29 cellular contexts compared by ENCODE assay signal in genomic region chr3:142777927-142778326, GRCh38. TPM values are rescaled to one million over a fixed set of nuclear protein-coding genes. Genes with fewer than 3 reads are reported as not detected.
DNase-seq lines count a peak whose midpoint lies in the region; ATAC-seq and TF ChIP-seq lines count a peak whose summit lies in the region.
"Had no signal": no experiment of that assay in that cellular context is flagged by ENCODE, and none has a peak within 500 bp of the region (broad histone marks: within the 10 kb centered on the region; RNA-seq: fewer than 3 reads in every experiment).

No MANE protein-coding gene starts in this region.

- no peaks in the 10 kb centered on the region for H3K36me3 Mint-ChIP-seq in endodermal cell (ENCODE audit: low read depth)

- H3K4me1 ChIP-seq in endodermal cell (ENCODE audit: control insufficient read depth, insufficient read depth, low read length), result no peaks in the 10 kb centered on the region
- no peaks in the 10 kb centered on the region for H3K4me1 ChIP-seq in lower lobe of right lung
- H3K4me1 ChIP-seq: BLaER1 treated with 17β-estradiol and CSF1 and Interleukin-3, amounts not matched to agents 10 nM and 100 nM; SJCRH30 had no signal

- no peaks in the 10 kb centered on the region for H3K9me3 Mint-ChIP-seq in endodermal cell

- H3K9ac ChIP-seq in endodermal cell (ENCODE audit: extremely low read depth, low read length, poor library complexity, severe bottlenecking), result no peak overlapping the region
- H3K9ac ChIP-seq: BLaER1 treated with 17β-estradiol and CSF1 and Interleukin-3, amounts not matched to agents 10 nM and 100 nM had no signal

- no peak overlapping the region for H3K4me3 ChIP-seq in endodermal cell (ENCODE audit: low read length)
- no peak overlapping the region for H3K4me3 ChIP-seq in lower lobe of right lung
- H3K4me3 ChIP-seq: A549; BLaER1 treated with 17β-estradiol and CSF1 and Interleukin-3, amounts not matched to agents 10 nM and 100 nM; PC-9; SJCRH30 had no signal

- no peaks in the 10 kb centered on the region for H3K27me3 Mint-ChIP-seq in endodermal cell (ENCODE audit: insufficient read depth)
- H3K27me3 Mint-ChIP-seq: CD4-positive, alpha-beta memory T cell; T-helper 17 cell had no signal

- ATAC-seq in HG03342 (IDR thresholded peaks at IDR 0.05; ENCODE audit: unreplicated experiment), result no peak
- no peak for ATAC-seq in lower lobe of right lung
- ATAC-seq: A549, HCT116, Right ventricle myocardium inferior, SK-N-SH treated with all-trans-retinoic acid at 6 μM for 48 hours, T-helper 17 cell had no signal

- no peak overlapping the region for H3K27ac ChIP-seq in endodermal cell (ENCODE audit: low read depth, low read length)
- no peak overlapping the region for H3K27ac ChIP-seq in lower lobe of right lung
- H3K27ac ChIP-seq: A549; BLaER1 treated with 17β-estradiol and CSF1 and Interleukin-3, amounts not matched to agents 10 nM and 100 nM; PC-9; SJCRH30 had no signal

- TF ChIP-seq CTCF in endodermal cell (conservative IDR thresholded peaks at IDR 0.05) (no peak), lower lobe of right lung (IDR thresholded peaks at IDR 0.05) (no peak)

- peak; percentile 13 for DNase-seq in ELR (ENCODE audit: low read depth)
- peak; percentile 92 for DNase-seq in NCI-H524 treated with DMSO at 0.1 percent for 48 hours (lab: John Stamatoyannopoulos, UW)
- peak; percentile 47 for DNase-seq in endodermal cell
- no peak for DNase-seq in C1 segment of cervical spinal cord (lab: John Stamatoyannopoulos, UW)
- no peak for DNase-seq in lower lobe of right lung
- no peak for DNase-seq in DMS79 treated with DMSO at 0.1 percent for 48 hours (lab: John Stamatoyannopoulos, UW)
- DNase-seq: AML-193; CD4-positive, alpha-beta memory T cell; COR-L47; DMS153; GDM1; KBM-7; MV-4-11; NCI-H1105; NCI-H1436 treated with DMSO at 0.1 percent for 48 hours; NCI-H187 treated with DMSO at 0.1 percent for 48 hours; NCI-H2171 treated with DMSO at 0.1 percent for 48 hours; NCI-H345; NCI-H510A treated with DMSO at 0.1 percent for 48 hours; NCI-H774; PC-9; SJCRH30; T-helper 17 cell had no signal

- H3K36me3 ChIP-seq in endodermal cell (ENCODE audit: control insufficient read depth, insufficient read depth, low read length), result peaks cover 3% of the 10 kb centered on the region
- no peaks in the 10 kb centered on the region for H3K36me3 ChIP-seq in lower lobe of right lung
- H3K36me3 ChIP-seq: BLaER1 treated with 17β-estradiol and CSF1 and Interleukin-3, amounts not matched to agents 10 nM and 100 nM had no signal

- intact Hi-C loops in lower lobe of right lung (cut with DNase I), result no loop called here

- peaks cover 2% of the 10 kb centered on the region for H3K4me1 Mint-ChIP-seq in endodermal cell
- H3K4me1 Mint-ChIP-seq: CD4-positive, alpha-beta memory T cell; T-helper 17 cell had no signal

- H3K9me3 ChIP-seq in endodermal cell (ENCODE audit: control insufficient read depth, low read length), result no peaks in the 10 kb centered on the region
- no peaks in the 10 kb centered on the region for H3K9me3 ChIP-seq in lower lobe of right lung
- H3K9me3 ChIP-seq: A549, SJCRH30 had no signal

- no peaks in the 10 kb centered on the region for H3K27me3 ChIP-seq in endodermal cell (ENCODE audit: control insufficient read depth, insufficient read depth, low read length, poor library complexity, severe bottlenecking)
- H3K27me3 ChIP-seq in lower lobe of right lung (ENCODE audit: low read depth), result no peaks in the 10 kb centered on the region
- H3K27me3 ChIP-seq: BLaER1 treated with 17β-estradiol and CSF1 and Interleukin-3, amounts not matched to agents 10 nM and 100 nM; SJCRH30 had no signal

- H3K4me3 Mint-ChIP-seq in endodermal cell, result no peak overlapping the region
- H3K4me3 Mint-ChIP-seq: CD4-positive, alpha-beta memory T cell; T-helper 17 cell had no signal

- H3K27ac Mint-ChIP-seq in endodermal cell, result no peak overlapping the region
- H3K27ac Mint-ChIP-seq: CD4-positive, alpha-beta memory T cell; T-helper 17 cell had no signal

RNA-seq across cellular contexts. Expression of gene TRPC1, which starts 54.1 kb away (rescaled TPM):
- total RNA-seq in endodermal cell (10 to 100 TPM; 18.2 to 18.9 TPM), lower lobe of right lung (5.4 TPM)
- 22.4 TPM for polyA plus RNA-seq in endodermal cell (2013, experiment 1 of 2)
- 18.8 TPM for polyA plus RNA-seq in endodermal cell (2013, experiment 2 of 2)

Comparison
In these comparisons a context has a peak if more than half of its experiments do, and no peak if none do; other contexts are left out.
1. DNase-seq: peak in ELR (single experiment), NCI-H524 treated with DMSO at 0.1 percent for 48 hours (single experiment) and endodermal cell (single experiment); none in C1 segment of cervical spinal cord (0 of 14), lower lobe of right lung (single experiment) and DMS79 treated with DMSO at 0.1 percent for 48 hours (single experiment).